In genomic region chr3:40623567-40623966, GRCh38 we compare ENCODE assay signal across 10 cellular contexts.
A peak's percentile ranks its signal among the peaks of the same experiment; 100 is the strongest.
DNase-seq lines count a peak whose midpoint lies in the region; ATAC-seq and TF ChIP-seq lines count a peak whose summit lies in the region.
"Had no signal": no experiment of that assay in that cellular context is flagged by ENCODE, and none has a peak within 500 bp of the region (broad histone marks: within the 10 kb centered on the region; RNA-seq: fewer than 3 reads in every experiment).

No MANE protein-coding gene starts in this region.

- no peaks in the 10 kb centered on the region for H3K27me3 ChIP-seq in PC-9 (ENCODE audit: insufficient read depth, low read depth)
- H3K27me3 ChIP-seq in foreskin keratinocyte = no peaks in the 10 kb centered on the region
- no peaks in the 10 kb centered on the region for H3K27me3 ChIP-seq in BE2C
- H3K27me3 ChIP-seq: upper lobe of left lung had no signal

- ATAC-seq in activated CD4-positive, CD25-positive, alpha-beta regulatory T cell treated with anti-CD3 and anti-CD28 coated beads, Interleukin-2, amount 50 U/mL, for 24 hours = peak; percentile 67 to 90
- peak; percentile 93 for ATAC-seq in HG02973 (IDR thresholded peaks at IDR 0.05; ENCODE audit: unreplicated experiment)
- ATAC-seq in foreskin keratinocyte = peak; percentile 90

- no peak overlapping the region for H3K27ac ChIP-seq in PC-9
- H3K27ac ChIP-seq in foreskin keratinocyte = no peak overlapping the region
- H3K27ac ChIP-seq: upper lobe of left lung had no signal

- H3K4me1 ChIP-seq in PC-9 (replicated peaks; ENCODE audit: insufficient read depth) (peaks cover 20% of the 10 kb centered on the region), foreskin keratinocyte (no peaks in the 10 kb centered on the region), BE2C (no peaks in the 10 kb centered on the region)
- H3K4me1 ChIP-seq: upper lobe of left lung had no signal

- H2AFZ ChIP-seq in PC-9 = no peak overlapping the region

- H3K4me2 ChIP-seq in PC-9 = no peak overlapping the region

- no peaks in the 10 kb centered on the region; the same call in 1 of the 2 replicates for H3K9me3 ChIP-seq in PC-9 (ENCODE audit: insufficient read depth, low read depth)
- H3K9me3 ChIP-seq in BE2C = no peaks in the 10 kb centered on the region

- H4K20me1 ChIP-seq in PC-9 (ENCODE audit: insufficient read depth) = no peaks in the 10 kb centered on the region

- H3K79me2 ChIP-seq in PC-9 (ENCODE audit: low read depth) = no peaks in the 10 kb centered on the region

- no peaks in the 10 kb centered on the region for H3F3A ChIP-seq in PC-9 (ENCODE audit: insufficient read depth, low read depth)

- in situ Hi-C loops in ACHN (cut with HindIII; ENCODE audit: low pct_ligation_motif_present, low pct_unique_long_range_greater_than_20kb, low sequenced_read_pairs) = no loop called here

- H3K4me3 ChIP-seq in PC-9 = no peak overlapping the region
- H3K4me3 ChIP-seq in BE2C (ENCODE audit: low read depth, low read length) = no peak overlapping the region
- H3K4me3 ChIP-seq: upper lobe of left lung had no signal

- H3K36me3 ChIP-seq in PC-9 (ENCODE audit: low read depth) (no peaks in the 10 kb centered on the region), BE2C (no peaks in the 10 kb centered on the region)
- H3K36me3 ChIP-seq: upper lobe of left lung had no signal

- no peak for DNase-seq in activated CD4-positive, CD25-positive, alpha-beta regulatory T cell treated with anti-CD3 and anti-CD28 coated beads, Interleukin-2, amount 50 U/mL, for 72 hours
- peak; percentile 12 to 82 for DNase-seq in PC-9
- peak; percentile 54 to 82 for DNase-seq in foreskin keratinocyte
- DNase-seq in ACHN = no peak
- no peak for DNase-seq in BE2C
- no peak for DNase-seq in NCI-H1436 treated with DMSO at 0.1 percent for 48 hours (lab: John Stamatoyannopoulos, UW)
- DNase-seq: left cardiac atrium had no signal

- TF ChIP-seq CTCF in PC-9 (conservative IDR thresholded peaks at IDR 0.05) (no peak), foreskin keratinocyte (conservative IDR thresholded peaks at IDR 0.05) (no peak), BE2C (IDR thresholded peaks at IDR 0.05; ENCODE audit: low read depth, low read length) (no peak)

- CTCF ChIA-PET in PC-9 (lab: Charles Lee) = no interaction called here

- intact Hi-C loops in PC-9 (cut with micrococcal nuclease; ENCODE audit: unreplicated experiment) = no loop called here

- no TSS peak for BruUV-seq in PC-9 (replicated peaks; lab: Mats Ljungman, UMichigan)

- POLR2A ChIA-PET in PC-9 (lab: Charles Lee; ENCODE audit: unreplicated experiment) = no interaction called here

- no peaks in the 10 kb centered on the region for H3K9me2 ChIP-seq in PC-9 (ENCODE audit: insufficient read depth)

Comparison
In these comparisons a context has a peak if more than half of its experiments do, and no peak if none do; other contexts are left out.
1. DNase-seq: peak in PC-9 (2 of 2) and foreskin keratinocyte (2 of 2); none in activated CD4-positive, CD25-positive, alpha-beta regulatory T cell treated with anti-CD3 and anti-CD28 coated beads, Interleukin-2, amount 50 U/mL, for 72 hours (single experiment), ACHN (single experiment), BE2C (single experiment) and NCI-H1436 treated with DMSO at 0.1 percent for 48 hours (single experiment).
2. Peak in every context shown above with its lines, with median percentiles within 50 percentile points of each other: ATAC-seq.